In the genomic region with DNA sequence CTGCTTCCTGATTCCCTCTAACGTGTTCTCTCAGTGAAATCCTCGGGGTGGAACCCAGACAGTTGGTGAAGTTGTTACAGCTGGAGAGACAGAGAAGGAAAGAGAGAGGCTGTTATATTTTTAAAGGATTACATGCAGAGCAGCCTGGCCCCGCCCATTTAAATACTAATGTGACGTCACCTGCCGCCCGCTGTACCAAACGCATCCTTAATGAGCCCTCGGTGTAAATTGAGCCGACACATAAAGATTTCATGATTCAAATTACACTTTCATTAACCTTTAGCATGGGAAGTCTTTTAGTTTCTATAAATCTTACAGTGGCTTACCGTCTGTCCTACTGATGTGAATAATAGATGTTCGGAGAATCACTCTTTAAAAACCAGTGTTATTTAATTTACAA, we compare ENCODE assay signal across 9 cellular contexts.
DNase-seq lines count a peak whose midpoint lies in the region; ATAC-seq and TF ChIP-seq lines count a peak whose summit lies in the region.
"Had no signal": no experiment of that assay in that cellular context is flagged by ENCODE, and none has a peak within 500 bp of the region (broad histone marks: within the 10 kb centered on the region; RNA-seq: fewer than 3 reads in every experiment).

No MANE protein-coding gene starts in this region.

- peak overlapping the region; percentile 83 for H3K4me3 Mint-ChIP-seq in activated B cell treated with CpG ODN at 0.5 μM for 24 hours
- H3K4me3 Mint-ChIP-seq in nephron = peak overlapping the region; percentile 4 to 15 (median 7)
- no peak overlapping the region for H3K4me3 Mint-ChIP-seq in activated T-cell treated with anti-CD3 and anti-CD28 coated beads, Interleukin-2, amount 50 U/mL, for 4 hours

- intact Hi-C loops in activated B cell treated with CpG ODN at 0.5 μM for 24 hours (cut with micrococcal nuclease) = no loop called here

- peaks cover under 1% of the 10 kb centered on the region for H3K9me3 Mint-ChIP-seq in activated B cell treated with CpG ODN at 0.5 μM for 24 hours
- peaks cover 9% of the 10 kb centered on the region for H3K9me3 Mint-ChIP-seq in nephron
- no peaks in the 10 kb centered on the region for H3K9me3 Mint-ChIP-seq in activated T-cell treated with anti-CD3 and anti-CD28 coated beads, Interleukin-2, amount 50 U/mL, for 4 hours

- no peaks in the 10 kb centered on the region for H3K27me3 Mint-ChIP-seq in activated B cell treated with CpG ODN at 0.5 μM for 24 hours
- H3K27me3 Mint-ChIP-seq in nephron (ENCODE audit: low read depth) = peaks cover 90% of the 10 kb centered on the region
- H3K27me3 Mint-ChIP-seq in activated T-cell treated with anti-CD3 and anti-CD28 coated beads, Interleukin-2, amount 50 U/mL, for 4 hours (ENCODE audit: low read depth) = no peaks in the 10 kb centered on the region

- in situ Hi-C loops in ACHN (cut with HindIII; ENCODE audit: low pct_ligation_motif_present, low pct_unique_long_range_greater_than_20kb, low sequenced_read_pairs) = no loop called here

- POLR2A ChIA-PET in activated B cell treated with CpG ODN at 0.5 μM for 24 hours (lab: Charles Lee) = interaction anchor here (1.2 kb wide), 1 partner anchor 416 kb away, joined by 3 read pairs; a partner anchor contains a TSS

- H3K27ac Mint-ChIP-seq in activated B cell treated with CpG ODN at 0.5 μM for 24 hours (peak overlapping the region; percentile 77), nephron (peak overlapping the region in 1 of 3 experiments; percentile 43)

- H3K4me3 ChIP-seq in GM08714 (ENCODE audit: low read length) = peak overlapping the region; percentile 35; the same call in 1 of the 2 replicates
- H3K4me3 ChIP-seq: prostate gland had no signal

- CTCF ChIA-PET in activated B cell treated with CpG ODN at 0.5 μM for 24 hours (lab: Charles Lee) = no interaction called here

- DNase-seq in NCI-H1436 treated with DMSO at 0.1 percent for 48 hours (lab: John Stamatoyannopoulos, UW) (peak; percentile 91), activated B cell treated with CpG ODN at 0.5 μM for 24 hours (no peak), ACHN (no peak)
- no peak for DNase-seq in central memory CD4-positive, alpha-beta T cell
- DNase-seq in stimulated activated CD4-positive, alpha-beta T cell treated with anti-CD3 and anti-CD28 coated beads, Interleukin-1b, Interleukin-23, amount 100 ng/mL, for 48 hours = no peak
- DNase-seq in activated T-cell treated with anti-CD3 and anti-CD28 coated beads, Interleukin-2, amount 50 U/mL, for 4 hours = no peak

- TF ChIP-seq CTCF in activated B cell treated with CpG ODN at 0.5 μM for 24 hours (IDR thresholded peaks at IDR 0.05) (no peak), nephron (IDR thresholded peaks at IDR 0.05; ENCODE audit: unreplicated experiment in 3 of 3) (no peak)

- H3K4me1 Mint-ChIP-seq in activated B cell treated with CpG ODN at 0.5 μM for 24 hours (peaks cover 30% of the 10 kb centered on the region), nephron (peaks cover 23% of the 10 kb centered on the region)
- H3K4me1 Mint-ChIP-seq in activated T-cell treated with anti-CD3 and anti-CD28 coated beads, Interleukin-2, amount 50 U/mL, for 4 hours (ENCODE audit: low read depth) = no peaks in the 10 kb centered on the region

- no peaks in the 10 kb centered on the region for H3K36me3 Mint-ChIP-seq in activated B cell treated with CpG ODN at 0.5 μM for 24 hours (ENCODE audit: low read depth)
- H3K36me3 Mint-ChIP-seq in nephron (ENCODE audit: low read depth) = no peaks in the 10 kb centered on the region
- H3K36me3 Mint-ChIP-seq in activated T-cell treated with anti-CD3 and anti-CD28 coated beads, Interleukin-2, amount 50 U/mL, for 4 hours (ENCODE audit: insufficient read depth) = peaks cover 2% of the 10 kb centered on the region

- ATAC-seq in activated B cell treated with CpG ODN at 0.5 μM for 24 hours (ENCODE audit: low read depth) = peak; percentile 22
- no peak for ATAC-seq in activated T-cell treated with anti-CD3 and anti-CD28 coated beads, Interleukin-2, amount 50 U/mL, for 4 hours
